1 cellular context compared by ENCODE assay signal in the genomic region with DNA sequence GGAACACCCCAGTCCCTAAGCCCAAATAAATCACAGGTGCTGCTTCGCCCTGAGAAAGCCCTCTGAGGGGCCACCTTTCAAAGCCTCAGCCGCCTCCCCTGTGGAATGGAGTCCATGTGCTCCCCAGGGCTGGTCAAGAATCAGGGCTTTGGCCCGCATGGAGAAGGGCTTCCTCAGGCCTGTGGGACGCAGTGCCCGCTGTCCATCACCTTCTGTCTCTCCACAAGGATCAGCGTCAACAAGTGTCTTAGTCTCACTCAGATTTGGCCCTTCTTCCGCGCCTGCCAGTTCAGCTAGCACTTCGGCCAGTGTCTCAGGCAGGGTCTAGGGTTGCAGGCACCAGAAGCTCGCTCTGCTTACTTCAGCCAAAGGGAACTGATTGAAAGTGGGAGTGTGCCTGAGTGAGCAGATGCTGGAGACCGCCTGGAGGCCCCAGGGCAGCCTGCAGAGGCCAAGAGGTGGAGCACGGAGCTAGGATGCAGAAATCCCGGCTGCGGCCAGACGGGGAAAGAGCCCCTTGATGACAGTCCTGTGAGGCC.
TF ChIP-seq lines count a peak whose summit lies in the region.

No MANE protein-coding gene starts in this region.

TF ChIP-seq in SK-N-SH, 30 proteins besides CTCF, POLR2A, EP300 and RAD21 (continued from another document):
- TF ChIP-seq, protein P1, sequence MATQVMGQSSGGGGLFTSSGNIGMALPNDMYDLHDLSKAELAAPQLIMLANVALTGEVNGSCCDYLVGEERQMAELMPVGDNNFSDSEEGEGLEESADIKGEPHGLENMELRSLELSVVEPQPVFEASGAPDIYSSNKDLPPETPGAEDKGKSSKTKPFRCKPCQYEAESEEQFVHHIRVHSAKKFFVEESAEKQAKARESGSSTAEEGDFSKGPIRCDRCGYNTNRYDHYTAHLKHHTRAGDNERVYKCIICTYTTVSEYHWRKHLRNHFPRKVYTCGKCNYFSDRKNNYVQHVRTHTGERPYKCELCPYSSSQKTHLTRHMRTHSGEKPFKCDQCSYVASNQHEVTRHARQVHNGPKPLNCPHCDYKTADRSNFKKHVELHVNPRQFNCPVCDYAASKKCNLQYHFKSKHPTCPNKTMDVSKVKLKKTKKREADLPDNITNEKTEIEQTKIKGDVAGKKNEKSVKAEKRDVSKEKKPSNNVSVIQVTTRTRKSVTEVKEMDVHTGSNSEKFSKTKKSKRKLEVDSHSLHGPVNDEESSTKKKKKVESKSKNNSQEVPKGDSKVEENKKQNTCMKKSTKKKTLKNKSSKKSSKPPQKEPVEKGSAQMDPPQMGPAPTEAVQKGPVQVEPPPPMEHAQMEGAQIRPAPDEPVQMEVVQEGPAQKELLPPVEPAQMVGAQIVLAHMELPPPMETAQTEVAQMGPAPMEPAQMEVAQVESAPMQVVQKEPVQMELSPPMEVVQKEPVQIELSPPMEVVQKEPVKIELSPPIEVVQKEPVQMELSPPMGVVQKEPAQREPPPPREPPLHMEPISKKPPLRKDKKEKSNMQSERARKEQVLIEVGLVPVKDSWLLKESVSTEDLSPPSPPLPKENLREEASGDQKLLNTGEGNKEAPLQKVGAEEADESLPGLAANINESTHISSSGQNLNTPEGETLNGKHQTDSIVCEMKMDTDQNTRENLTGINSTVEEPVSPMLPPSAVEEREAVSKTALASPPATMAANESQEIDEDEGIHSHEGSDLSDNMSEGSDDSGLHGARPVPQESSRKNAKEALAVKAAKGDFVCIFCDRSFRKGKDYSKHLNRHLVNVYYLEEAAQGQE (IDR thresholded peaks at IDR 0.05; ENCODE audit: low read depth, low read length), result no peak
- TF ChIP-seq FOXJ3 (CRISPR knock-in tag; IDR thresholded peaks at IDR 0.05), result no peak
- 0 out of 2 replicates have a peak, but pooled peaks have one; percentile 3 for TF ChIP-seq JUND (IDR thresholded peaks at IDR 0.05)
- no peak for TF ChIP-seq FOXM1 (IDR thresholded peaks at IDR 0.05; ENCODE audit: low read depth)
- no peak for TF ChIP-seq GABPA (IDR thresholded peaks at IDR 0.05; ENCODE audit: low read depth)
- TF ChIP-seq SMC3 (IDR thresholded peaks at IDR 0.05; ENCODE audit: low read depth, low read length), result no peak
- TF ChIP-seq SIN3A (IDR thresholded peaks at IDR 0.05; ENCODE audit: borderline replicate concordance, low read depth, low read length), result peak; percentile 29; the same call in 1 of the 2 replicates
- TF ChIP-seq YY1 (IDR thresholded peaks at IDR 0.05; ENCODE audit: low read depth), result no peak
TF ChIP-seq in SK-N-SH: peak in this region for 4.
